ENCODE assay signal across 10 cellular contexts in genomic region chr1:30761312-30762151, GRCh38. TPM values are rescaled to one million over a fixed set of nuclear protein-coding genes. Genes with fewer than 3 reads are reported as not detected.
DNase-seq lines count a peak whose midpoint lies in the region; ATAC-seq and TF ChIP-seq lines count a peak whose summit lies in the region.
"Had no signal": no experiment of that assay in that cellular context is flagged by ENCODE, and none has a peak within 500 bp of the region (broad histone marks: within the 10 kb centered on the region; RNA-seq: fewer than 3 reads in every experiment).

No MANE protein-coding gene starts in this region.

- H2AFZ ChIP-seq in Karpas-422 (ENCODE audit: low read length) = no peak overlapping the region

- no peaks in the 10 kb centered on the region for H3K36me3 Mint-ChIP-seq in nephron progenitor cell (ENCODE audit: low read depth)

- no peak overlapping the region for H3K27ac ChIP-seq in Karpas-422 (ENCODE audit: low read length)
- peak overlapping the region; percentile 62 to 73 for H3K27ac ChIP-seq in ascending aorta
- H3K27ac ChIP-seq: RWPE1 had no signal

- peak; percentile 75 for DNase-seq in ELF-1 (ENCODE audit: low read depth, low spot score)
- no peak for DNase-seq in Karpas-422
- DNase-seq in ascending aorta (ENCODE audit: low spot score in 2 of 2) = no peak
- DNase-seq in nephron progenitor cell = peak; percentile 29
- DNase-seq in stimulated activated CD4-positive, alpha-beta T cell treated with anti-CD3 and anti-CD28 coated beads, Interleukin-12 subunit alpha, Interleukin-12 subunit beta, amount 100 ng/mL, for 4 hours = no peak
- DNase-seq: activated gamma-delta T cell had no signal

- H3K9me3 ChIP-seq in Karpas-422 (ENCODE audit: low read length) = no peaks in the 10 kb centered on the region
- no peaks in the 10 kb centered on the region for H3K9me3 ChIP-seq in ascending aorta

- H3K9me2 ChIP-seq in Karpas-422 (replicated peaks; ENCODE audit: insufficient read depth, low read length) = no peaks in the 10 kb centered on the region

- no peak for TF ChIP-seq CTCF in ascending aorta (IDR thresholded peaks at IDR 0.05)
- no peak for TF ChIP-seq CTCF in nephron progenitor cell (IDR thresholded peaks at IDR 0.05)

- intact Hi-C loops in ascending aorta (cut with DNase I) = no loop called here

- H3K36me3 ChIP-seq in Karpas-422 (ENCODE audit: insufficient read depth, low read length) = no peaks in the 10 kb centered on the region
- no peaks in the 10 kb centered on the region for H3K36me3 ChIP-seq in ascending aorta

- H4K20me1 ChIP-seq in Karpas-422 (ENCODE audit: insufficient read depth, low read depth, low read length) = 0 out of 2 replicates have a peak, but pooled peaks cover 4% of the 10 kb centered on the region

- no peaks in the 10 kb centered on the region for H3K9me3 Mint-ChIP-seq in nephron progenitor cell

- no peak overlapping the region for H3K4me3 Mint-ChIP-seq in nephron progenitor cell

- H3K4me3 ChIP-seq in Karpas-422 (ENCODE audit: low read length) (no peak overlapping the region), ascending aorta (no peak overlapping the region)

- H3K27me3 ChIP-seq in Karpas-422 (ENCODE audit: low read length) = no peaks in the 10 kb centered on the region
- no peaks in the 10 kb centered on the region for H3K27me3 ChIP-seq in ascending aorta

- H3K4me1 ChIP-seq in Karpas-422 (ENCODE audit: low read length) (peaks cover 65% of the 10 kb centered on the region), ascending aorta (peaks cover 16 to 26% of the 10 kb centered on the region in 2 donors)

- H3K27ac Mint-ChIP-seq in nephron progenitor cell = peak overlapping the region; percentile 61

- H3K79me2 ChIP-seq in Karpas-422 (ENCODE audit: low read length) = peaks cover 5% of the 10 kb centered on the region

- peaks cover 58% of the 10 kb centered on the region for H3K4me1 Mint-ChIP-seq in nephron progenitor cell

- peaks cover 3% of the 10 kb centered on the region for H3K27me3 Mint-ChIP-seq in nephron progenitor cell (ENCODE audit: low read depth, poor library complexity)

- no peak for ATAC-seq in GM18498 (IDR thresholded peaks at IDR 0.05; ENCODE audit: unreplicated experiment)
- no peak for ATAC-seq in HG02970 (IDR thresholded peaks at IDR 0.05; ENCODE audit: low FRiP score, unreplicated experiment)
- no peak for ATAC-seq in HG03135 (IDR thresholded peaks at IDR 0.05; ENCODE audit: unreplicated experiment)

- H3K9ac ChIP-seq in Karpas-422 (ENCODE audit: low read length) = no peak overlapping the region; the same call in none of the 2 replicates

- peak overlapping the region; percentile 36 for H3K4me2 ChIP-seq in Karpas-422 (ENCODE audit: low read depth, low read length, poor library complexity, severe bottlenecking)

RNA-seq across cellular contexts. Expression of gene LAPTM5, which starts 4.0 kb away (rescaled TPM):
- total RNA-seq in Karpas-422 (2014; rRNA removed; shearing (Covaris generic); ENCODE audit: low replicate concordance) = 117 and 184 TPM in 2 replicates
- 56.1 TPM for total RNA-seq in ascending aorta

RNA-seq across cellular contexts. Expression of gene MATN1, which starts 38.1 kb away (rescaled TPM):
- 0.19 and 1.2 TPM in 2 replicates for total RNA-seq in Karpas-422 (2014; rRNA removed; shearing (Covaris generic); ENCODE audit: low replicate concordance)
- 0.85 TPM for total RNA-seq in ascending aorta

Comparison
In these comparisons a context has a peak if more than half of its experiments do, and no peak if none do; other contexts are left out.
1. DNase-seq: peak in ELF-1 (single experiment) and nephron progenitor cell (single experiment); none in Karpas-422 (single experiment), ascending aorta (0 of 2) and stimulated activated CD4-positive, alpha-beta T cell treated with anti-CD3 and anti-CD28 coated beads, Interleukin-12 subunit alpha, Interleukin-12 subunit beta, amount 100 ng/mL, for 4 hours (single experiment).